ENCODE assay signal across 8 cellular contexts in the genomic region with DNA sequence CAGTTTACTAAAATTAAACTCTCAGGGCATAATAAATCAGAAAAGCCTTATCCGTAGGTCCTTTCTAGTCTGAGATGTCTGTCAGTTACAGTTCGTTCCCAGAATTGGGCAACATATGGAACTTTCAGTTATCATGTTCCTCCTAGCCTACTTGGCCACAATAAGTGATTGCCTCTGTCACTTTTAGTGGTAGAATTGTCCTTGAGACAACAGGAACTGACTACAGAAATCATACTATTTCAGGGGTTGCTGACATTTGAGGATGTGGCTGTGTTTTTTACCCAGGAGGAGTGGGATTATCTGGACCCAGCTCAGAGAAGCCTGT. TPM values are rescaled to one million over a fixed set of nuclear protein-coding genes. Genes with fewer than 3 reads are reported as not detected.
DNase-seq lines count a peak whose midpoint lies in the region; ATAC-seq and TF ChIP-seq lines count a peak whose summit lies in the region.

No MANE protein-coding gene starts in this region.

- POLR2A ChIA-PET in CD8-positive, alpha-beta T cell (lab: Charles Lee): interaction anchor here (1.1 to 1.5 kb wide), 2 partner anchors 9 to 135 kb away, joined by 3 to 5 read pairs; no protein-coding TSS in a partner anchor

- TF ChIP-seq POLR2A in NB4 (IDR thresholded peaks at IDR 0.05; ENCODE audit: extremely low read depth, insufficient read length): no peak

- no peak overlapping the region for H3K27ac ChIP-seq in CD8-positive, alpha-beta T cell (ENCODE audit: low read depth, low read length)

- no peaks in the 10 kb centered on the region for H3K27me3 ChIP-seq in CD8-positive, alpha-beta T cell (ENCODE audit: insufficient read depth, low read length)

- peaks cover 74% of the 10 kb centered on the region for H3K4me1 Mint-ChIP-seq in CD8-positive, alpha-beta T cell (ENCODE audit: low read depth)
- H3K4me1 Mint-ChIP-seq in dendritic cell treated with granulocyte-macrophage colony-stimulating factor and Interleukin-4, amounts not matched to agents 40 ng/mL and 50 ng/mL, for 4 days (ENCODE audit: low read depth): peaks cover 48% of the 10 kb centered on the region
- H3K4me1 Mint-ChIP-seq in neural crest cell: peaks cover 42% of the 10 kb centered on the region

- peaks cover 51% of the 10 kb centered on the region for H3K4me1 ChIP-seq in CD8-positive, alpha-beta T cell (ENCODE audit: insufficient read depth, low read length)

- CTCF ChIA-PET in CD8-positive, alpha-beta T cell (lab: Charles Lee): no interaction called here

- H3K9me3 ChIP-seq in CD8-positive, alpha-beta T cell (ENCODE audit: low read length): peaks cover under 1% of the 10 kb centered on the region

- intact Hi-C loops in CD8-positive, alpha-beta T cell (cut with DNase I, micrococcal nuclease): loop anchor here (2.0 to 10.0 kb wide), 7 partner anchors 805 to 1575 kb away; partner anchors contain the start of genes STX17 (in 2 of the 2), ERP44 (in 1 of the 2), INVS (in 1 of the 2) and NR4A3 (in 1 of the 2)
- intact Hi-C loops in dendritic cell treated with granulocyte-macrophage colony-stimulating factor and Interleukin-4, amounts not matched to agents 40 ng/mL and 50 ng/mL, for 4 days (cut with micrococcal nuclease): no loop called here

- H3K36me3 ChIP-seq in CD8-positive, alpha-beta T cell (ENCODE audit: insufficient read depth, low read length): peaks cover 12% of the 10 kb centered on the region

- no peak for DNase-seq in CD8-positive, alpha-beta T cell
- peak; percentile 28 for DNase-seq in NB4 (ENCODE audit: low read depth)
- no peak for DNase-seq in neural crest cell (ENCODE audit: low read depth, low spot score)
- DNase-seq in SKM-1 (lab: John Stamatoyannopoulos, UW; ENCODE audit: unreplicated experiment): no peak
- DNase-seq in HuH-7.5 (ENCODE audit: low spot score): no peak

- H3K9me3 Mint-ChIP-seq in CD8-positive, alpha-beta T cell: peaks cover 6% of the 10 kb centered on the region
- peaks cover 54% of the 10 kb centered on the region for H3K9me3 Mint-ChIP-seq in dendritic cell treated with granulocyte-macrophage colony-stimulating factor and Interleukin-4, amounts not matched to agents 40 ng/mL and 50 ng/mL, for 4 days
- peaks cover 21% of the 10 kb centered on the region for H3K9me3 Mint-ChIP-seq in neural crest cell

- H3K4me3 Mint-ChIP-seq in CD8-positive, alpha-beta T cell: peak overlapping the region; percentile 97
- H3K4me3 Mint-ChIP-seq in dendritic cell treated with granulocyte-macrophage colony-stimulating factor and Interleukin-4, amounts not matched to agents 40 ng/mL and 50 ng/mL, for 4 days: peak overlapping the region; percentile 94
- peak overlapping the region; percentile 100 for H3K4me3 Mint-ChIP-seq in neural crest cell

- no peak for TF ChIP-seq CTCF in CD8-positive, alpha-beta T cell (IDR thresholded peaks at IDR 0.05)
- no peak for TF ChIP-seq CTCF in NB4 (IDR thresholded peaks at IDR 0.05; ENCODE audit: low read depth, low read length)
- no peak for TF ChIP-seq CTCF in neural crest cell (conservative IDR thresholded peaks at IDR 0.05)

- H3K27ac Mint-ChIP-seq in CD8-positive, alpha-beta T cell: peak overlapping the region; percentile 99
- H3K27ac Mint-ChIP-seq in dendritic cell treated with granulocyte-macrophage colony-stimulating factor and Interleukin-4, amounts not matched to agents 40 ng/mL and 50 ng/mL, for 4 days: peak overlapping the region; percentile 95
- H3K27ac Mint-ChIP-seq in neural crest cell (ENCODE audit: unreplicated experiment): peak overlapping the region; percentile 100

- peaks cover 76% of the 10 kb centered on the region for H3K36me3 Mint-ChIP-seq in CD8-positive, alpha-beta T cell
- peaks cover 88% of the 10 kb centered on the region for H3K36me3 Mint-ChIP-seq in dendritic cell treated with granulocyte-macrophage colony-stimulating factor and Interleukin-4, amounts not matched to agents 40 ng/mL and 50 ng/mL, for 4 days (ENCODE audit: low read depth)
- peaks cover 74% of the 10 kb centered on the region for H3K36me3 Mint-ChIP-seq in neural crest cell (ENCODE audit: low read depth)

- no peak for ATAC-seq in CD8-positive, alpha-beta T cell
- ATAC-seq in HG02884 (IDR thresholded peaks at IDR 0.05; ENCODE audit: unreplicated experiment) (no peak), HG02623 (IDR thresholded peaks at IDR 0.05; ENCODE audit: unreplicated experiment) (no peak)

- H3K4me3 ChIP-seq in CD8-positive, alpha-beta T cell (ENCODE audit: low read depth, low read length): peak overlapping the region; percentile 66
- peak overlapping the region; percentile 84 for H3K4me3 ChIP-seq in NB4 (ENCODE audit: low read depth, low read length)

- H3K27me3 Mint-ChIP-seq in CD8-positive, alpha-beta T cell (ENCODE audit: low read depth): no peaks in the 10 kb centered on the region
- no peaks in the 10 kb centered on the region for H3K27me3 Mint-ChIP-seq in dendritic cell treated with granulocyte-macrophage colony-stimulating factor and Interleukin-4, amounts not matched to agents 40 ng/mL and 50 ng/mL, for 4 days
- H3K27me3 Mint-ChIP-seq in neural crest cell (ENCODE audit: low read depth): no peaks in the 10 kb centered on the region

RNA-seq across cellular contexts. Expression of gene ZNF189, which starts 1.0 kb away (rescaled TPM):
- total RNA-seq in CD8-positive, alpha-beta T cell: 1 to 10 TPM; 4.0 to 5.2 TPM
- 23.6 and 24.0 TPM in 2 replicates for total RNA-seq in neural crest cell

RNA-seq across cellular contexts. Expression of gene MRPL50, which starts 1.2 kb away (rescaled TPM):
- total RNA-seq in CD8-positive, alpha-beta T cell: 1 to 10 TPM; 7.5 to 8.4 TPM
- 17.3 and 18.6 TPM in 2 replicates for total RNA-seq in neural crest cell

RNA-seq across cellular contexts. Expression of gene BAAT, which starts 14.8 kb away (rescaled TPM):
- total RNA-seq in CD8-positive, alpha-beta T cell: not detected
- total RNA-seq in neural crest cell: 0.16 and 0.30 TPM in 2 replicates

RNA-seq across cellular contexts. Expression of gene ALDOB, which starts 36.0 kb away (rescaled TPM):
- total RNA-seq in CD8-positive, alpha-beta T cell: not detected
- not detected in 2 replicates for total RNA-seq in neural crest cell
